ENCODE assay signal across 15 cellular contexts in genomic region chr4:185700635-185701034, GRCh38.
DNase-seq lines count a peak whose midpoint lies in the region; ATAC-seq and TF ChIP-seq lines count a peak whose summit lies in the region.
"Had no signal": no experiment of that assay in that cellular context is flagged by ENCODE, and none has a peak within 500 bp of the region (broad histone marks: within the 10 kb centered on the region; RNA-seq: fewer than 3 reads in every experiment).

No MANE protein-coding gene starts in this region.

- H3K4me3 Mint-ChIP-seq in MCF 10A (ENCODE audit: unreplicated experiment): no peak overlapping the region
- H3K4me3 Mint-ChIP-seq: CD8-positive, alpha-beta T cell had no signal

- no peak for TF ChIP-seq POLR2A in thyroid gland (IDR thresholded peaks at IDR 0.05)

- CTCF ChIA-PET in MCF 10A (lab: Yijun Ruan, JAX) (interaction anchor here (0.6 kb wide), 1 partner anchor 126 kb away, joined by 4 read pairs; no protein-coding TSS in a partner anchor), mammary epithelial cell (lab: Charles Lee; ENCODE audit: low non-redundant PET) (no interaction called here)

- no peak overlapping the region for H3K4me2 ChIP-seq in mammary epithelial cell (ENCODE audit: insufficient read depth, low read depth, low read length)

- H3K9me3 Mint-ChIP-seq in MCF 10A (ENCODE audit: unreplicated experiment): no peaks in the 10 kb centered on the region
- H3K9me3 Mint-ChIP-seq: CD8-positive, alpha-beta T cell had no signal

- no peak overlapping the region for H3K27ac ChIP-seq in mammary epithelial cell (ENCODE audit: insufficient read depth, low read depth, low read length)
- H3K27ac ChIP-seq in brain microvascular endothelial cell: peak overlapping the region; percentile 19
- peak overlapping the region; percentile 37 for H3K27ac ChIP-seq in muscle layer of colon (ENCODE audit: low read depth, low read length)
- peak overlapping the region; percentile 27 to 40 (median 30) for H3K27ac ChIP-seq in thyroid gland
- H3K27ac ChIP-seq: 22Rv1 had no signal

- H3K4me3 ChIP-seq in mammary epithelial cell (replicated peaks in 1 of 3; ENCODE audit: insufficient read depth in 1 of 3, low read depth in 2 of 3, low read length in 3 of 3): no peak overlapping the region
- no peak overlapping the region for H3K4me3 ChIP-seq in brain microvascular endothelial cell (ENCODE audit: low read depth, low read length)
- H3K4me3 ChIP-seq in muscle layer of colon (ENCODE audit: low read depth in 1 of 2, low read length in 2 of 2): no peak overlapping the region
- H3K4me3 ChIP-seq in thyroid gland (replicated peaks in 1 of 3): no peak overlapping the region

- intact Hi-C loops in MCF 10A (cut with micrococcal nuclease) (no loop called here), mammary epithelial cell (cut with micrococcal nuclease) (no loop called here), thyroid gland (cut with DNase I) (no loop called here)

- ATAC-seq in HG03469 (IDR thresholded peaks at IDR 0.05; ENCODE audit: unreplicated experiment) (no peak), GM21528 (IDR thresholded peaks at IDR 0.05; ENCODE audit: low FRiP score, unreplicated experiment) (no peak)
- ATAC-seq: CD8-positive, alpha-beta T cell; Panc1 had no signal

- no peaks in the 10 kb centered on the region for H3K79me2 ChIP-seq in mammary epithelial cell (ENCODE audit: insufficient read depth, low read length)

- H3K27me3 ChIP-seq in mammary epithelial cell (ENCODE audit: insufficient read depth, low read length) (no peaks in the 10 kb centered on the region), brain microvascular endothelial cell (replicated peaks) (no peaks in the 10 kb centered on the region), muscle layer of colon (ENCODE audit: control insufficient read depth in 1 of 2, insufficient read depth in 2 of 2, low read length in 2 of 2) (no peaks in the 10 kb centered on the region), thyroid gland (no peaks in the 10 kb centered on the region)

- H3K27ac Mint-ChIP-seq in MCF 10A (ENCODE audit: low read depth, unreplicated experiment): peak overlapping the region; percentile 54
- H3K27ac Mint-ChIP-seq: CD8-positive, alpha-beta T cell had no signal

- H2AFZ ChIP-seq in mammary epithelial cell (ENCODE audit: low read depth, low read length): no peak overlapping the region

- no TSS peak for BruUV-seq in MCF 10A (replicated peaks; lab: Mats Ljungman, UMichigan)
- BruUV-seq in mammary epithelial cell (replicated peaks; lab: Mats Ljungman, UMichigan): no TSS peak

- DNase-seq in MCF 10A (ENCODE audit: unreplicated experiment) (no peak), mammary epithelial cell (no peak), brain microvascular endothelial cell (no peak), thyroid gland (no peak), GDM1 (lab: John Stamatoyannopoulos, UW) (no peak)
- DNase-seq: CD8-positive, alpha-beta T cell; KG1; NCI-H187; NCI-H446; SHP77 had no signal

- no peaks in the 10 kb centered on the region for H3K36me3 Mint-ChIP-seq in MCF 10A (ENCODE audit: insufficient read depth, unreplicated experiment)
- H3K36me3 Mint-ChIP-seq: CD8-positive, alpha-beta T cell had no signal

- H3K27me3 Mint-ChIP-seq in MCF 10A (ENCODE audit: insufficient read depth, unreplicated experiment): no peaks in the 10 kb centered on the region

- no peak overlapping the region for H3K9ac ChIP-seq in mammary epithelial cell (ENCODE audit: insufficient read depth, low read length)
- H3K9ac ChIP-seq in muscle layer of colon (ENCODE audit: low read length): no peak overlapping the region

- dilution Hi-C loops in mammary epithelial cell (cut with HindIII; ENCODE audit: low sequenced_read_pairs): no loop called here

- in situ Hi-C loops in mammary epithelial cell (cut with MboI; ENCODE audit: low sequenced_read_pairs in 2 of 2): no loop called here
- in situ Hi-C loops in brain microvascular endothelial cell (cut with HindIII; ENCODE audit: low pct_ligation_motif_present, low sequenced_read_pairs): no loop called here

- POLR2A ChIA-PET in MCF 10A (lab: Yijun Ruan, JAX): interaction anchor here (1.0 kb wide), 1 partner anchor 10 kb away, joined by 4 read pairs; no protein-coding TSS in a partner anchor

- H3K4me1 ChIP-seq in mammary epithelial cell (ENCODE audit: insufficient read depth, low read length) (no peaks in the 10 kb centered on the region), muscle layer of colon (ENCODE audit: insufficient read depth, low read length) (peaks cover 15% of the 10 kb centered on the region), thyroid gland (peaks cover 11 to 12% of the 10 kb centered on the region in 2 donors)

- no peaks in the 10 kb centered on the region for H4K20me1 ChIP-seq in mammary epithelial cell (ENCODE audit: insufficient read depth, low read length)

- H3K9me3 ChIP-seq in mammary epithelial cell (replicated peaks; ENCODE audit: insufficient read depth, low read length) (no peaks in the 10 kb centered on the region), muscle layer of colon (ENCODE audit: low read length) (no peaks in the 10 kb centered on the region), thyroid gland (no peaks in the 10 kb centered on the region)

- H3K36me3 ChIP-seq in mammary epithelial cell (ENCODE audit: insufficient read depth, low read length): no peaks in the 10 kb centered on the region
- no peaks in the 10 kb centered on the region for H3K36me3 ChIP-seq in brain microvascular endothelial cell (replicated peaks)
- no peaks in the 10 kb centered on the region for H3K36me3 ChIP-seq in muscle layer of colon (ENCODE audit: insufficient read depth, low read length)
- H3K36me3 ChIP-seq in thyroid gland: no peaks in the 10 kb centered on the region

- no peak for TF ChIP-seq CTCF in MCF 10A (IDR thresholded peaks at IDR 0.05; ENCODE audit: unreplicated experiment)
- TF ChIP-seq CTCF in mammary epithelial cell (conservative IDR thresholded peaks at IDR 0.05 in 1 of 2, IDR thresholded peaks at IDR 0.05 in 1 of 2; ENCODE audit: extremely low read depth in 1 of 2, insufficient read depth in 1 of 2, low read depth in 1 of 2, low read length in 2 of 2): no peak
- no peak for TF ChIP-seq CTCF in brain microvascular endothelial cell (IDR thresholded peaks at IDR 0.05; ENCODE audit: low read depth, low read length, missing control alignments)
- no peak for TF ChIP-seq CTCF in thyroid gland (IDR thresholded peaks at IDR 0.05)

- peaks cover 8% of the 10 kb centered on the region for H3K4me1 Mint-ChIP-seq in MCF 10A (ENCODE audit: insufficient read depth, unreplicated experiment)
